1 cellular context compared by ENCODE assay signal in the genomic region with DNA sequence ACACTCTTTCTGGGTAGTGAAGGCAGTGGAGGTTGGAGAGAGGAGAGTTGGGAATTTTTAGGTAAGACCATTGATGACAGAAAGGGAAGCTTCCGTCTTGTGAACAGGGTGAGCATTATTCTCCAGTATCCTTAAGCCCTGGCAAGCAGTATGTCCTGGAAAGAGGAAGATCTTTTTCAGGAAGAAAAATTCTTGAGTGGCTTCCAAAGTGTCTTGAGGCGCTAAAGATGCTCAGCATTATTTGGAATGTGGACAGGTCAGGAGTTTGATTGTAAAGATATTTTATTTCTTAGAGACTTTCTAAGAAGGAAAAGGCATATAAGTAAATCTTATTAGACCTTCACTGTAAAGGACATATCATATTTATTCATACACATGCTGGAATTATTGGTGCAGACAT.
TF ChIP-seq lines count a peak whose summit lies in the region.

No MANE protein-coding gene starts in this region.

TF ChIP-seq in HCT116, 20 proteins besides CTCF, POLR2A, EP300 and RAD21 (continued from another document):
- TF ChIP-seq ZFX (IDR thresholded peaks at IDR 0.05) (no peak), ZBTB33 (IDR thresholded peaks at IDR 0.05; ENCODE audit: extremely low read depth, insufficient replicate concordance, low read length) (no peak), ZNF274 (IDR thresholded peaks at IDR 0.05; ENCODE audit: low read depth, low read length) (no peak), SRF (IDR thresholded peaks at IDR 0.05; ENCODE audit: low read depth) (no peak), CBX3 (IDR thresholded peaks at IDR 0.05; ENCODE audit: low read depth) (no peak), SP1 (IDR thresholded peaks at IDR 0.05; ENCODE audit: low read depth) (no peak), EGR1 (IDR thresholded peaks at IDR 0.05; ENCODE audit: low read depth) (no peak), EZH2phosphoT487 (IDR thresholded peaks at IDR 0.05; ENCODE audit: borderline replicate concordance) (no peak), ELF1 (IDR thresholded peaks at IDR 0.05; ENCODE audit: borderline replicate concordance, low read depth) (no peak), TCF7L2 (IDR thresholded peaks at IDR 0.05; ENCODE audit: borderline replicate concordance, extremely low read depth, insufficient read depth, insufficient read length) (no peak), SIN3A (IDR thresholded peaks at IDR 0.05; ENCODE audit: low read depth) (no peak), FOSL1 (IDR thresholded peaks at IDR 0.05; ENCODE audit: low read depth) (no peak), EZH2 (IDR thresholded peaks at IDR 0.05) (no peak)
- TF ChIP-seq, protein P1, sequence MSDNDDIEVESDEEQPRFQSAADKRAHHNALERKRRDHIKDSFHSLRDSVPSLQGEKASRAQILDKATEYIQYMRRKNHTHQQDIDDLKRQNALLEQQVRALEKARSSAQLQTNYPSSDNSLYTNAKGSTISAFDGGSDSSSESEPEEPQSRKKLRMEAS (IDR thresholded peaks at IDR 0.05), result no peak
- TF ChIP-seq, protein P2, sequence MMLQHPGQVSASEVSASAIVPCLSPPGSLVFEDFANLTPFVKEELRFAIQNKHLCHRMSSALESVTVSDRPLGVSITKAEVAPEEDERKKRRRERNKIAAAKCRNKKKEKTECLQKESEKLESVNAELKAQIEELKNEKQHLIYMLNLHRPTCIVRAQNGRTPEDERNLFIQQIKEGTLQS (IDR thresholded peaks at IDR 0.05), result no peak
